ENCODE assay signal across 1 cellular context in the genomic region with DNA sequence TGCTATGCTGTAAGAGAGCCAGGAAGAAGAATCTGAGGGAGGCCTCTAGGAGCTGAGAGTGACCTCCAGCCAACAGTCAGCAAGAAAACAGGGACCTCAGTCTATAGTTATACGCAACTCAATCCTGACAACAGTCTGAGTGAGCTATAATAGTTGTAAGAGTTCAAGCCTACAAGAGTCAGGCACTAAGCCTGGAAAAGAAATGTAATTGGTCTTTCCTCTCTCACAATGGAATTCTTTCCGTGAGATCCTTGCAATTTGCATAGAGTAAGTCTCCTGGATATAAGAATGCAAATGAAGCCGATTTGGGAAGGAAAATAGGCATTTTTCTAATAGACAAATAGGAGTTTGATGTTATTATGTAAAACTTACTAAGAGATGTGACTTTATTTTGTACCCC.
TF ChIP-seq lines count a peak whose summit lies in the region.

No MANE protein-coding gene starts in this region.

TF ChIP-seq in WTC11, 78 proteins besides CTCF, POLR2A, EP300 and RAD21 (continued from another document):
- TF ChIP-seq ZMAT4 (CRISPR knock-in tag; IDR thresholded peaks at IDR 0.05): no peak
- TF ChIP-seq, protein P1, sequence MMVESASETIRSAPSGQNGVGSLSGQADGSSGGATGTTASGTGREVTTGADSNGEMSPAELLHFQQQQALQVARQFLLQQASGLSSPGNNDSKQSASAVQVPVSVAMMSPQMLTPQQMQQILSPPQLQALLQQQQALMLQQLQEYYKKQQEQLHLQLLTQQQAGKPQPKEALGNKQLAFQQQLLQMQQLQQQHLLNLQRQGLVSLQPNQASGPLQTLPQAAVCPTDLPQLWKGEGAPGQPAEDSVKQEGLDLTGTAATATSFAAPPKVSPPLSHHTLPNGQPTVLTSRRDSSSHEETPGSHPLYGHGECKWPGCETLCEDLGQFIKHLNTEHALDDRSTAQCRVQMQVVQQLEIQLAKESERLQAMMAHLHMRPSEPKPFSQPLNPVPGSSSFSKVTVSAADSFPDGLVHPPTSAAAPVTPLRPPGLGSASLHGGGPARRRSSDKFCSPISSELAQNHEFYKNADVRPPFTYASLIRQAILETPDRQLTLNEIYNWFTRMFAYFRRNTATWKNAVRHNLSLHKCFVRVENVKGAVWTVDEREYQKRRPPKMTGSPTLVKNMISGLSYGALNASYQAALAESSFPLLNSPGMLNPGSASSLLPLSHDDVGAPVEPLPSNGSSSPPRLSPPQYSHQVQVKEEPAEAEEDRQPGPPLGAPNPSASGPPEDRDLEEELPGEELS (CRISPR knock-in tag; IDR thresholded peaks at IDR 0.05): no peak
- no peak for TF ChIP-seq ESRRA (CRISPR knock-in tag; IDR thresholded peaks at IDR 0.05; ENCODE audit: borderline replicate concordance)
- TF ChIP-seq MAX (CRISPR knock-in tag; IDR thresholded peaks at IDR 0.05): no peak
- no peak for TF ChIP-seq ZNF138 (CRISPR knock-in tag; conservative IDR thresholded peaks at IDR 0.05)
- TF ChIP-seq, protein P2, sequence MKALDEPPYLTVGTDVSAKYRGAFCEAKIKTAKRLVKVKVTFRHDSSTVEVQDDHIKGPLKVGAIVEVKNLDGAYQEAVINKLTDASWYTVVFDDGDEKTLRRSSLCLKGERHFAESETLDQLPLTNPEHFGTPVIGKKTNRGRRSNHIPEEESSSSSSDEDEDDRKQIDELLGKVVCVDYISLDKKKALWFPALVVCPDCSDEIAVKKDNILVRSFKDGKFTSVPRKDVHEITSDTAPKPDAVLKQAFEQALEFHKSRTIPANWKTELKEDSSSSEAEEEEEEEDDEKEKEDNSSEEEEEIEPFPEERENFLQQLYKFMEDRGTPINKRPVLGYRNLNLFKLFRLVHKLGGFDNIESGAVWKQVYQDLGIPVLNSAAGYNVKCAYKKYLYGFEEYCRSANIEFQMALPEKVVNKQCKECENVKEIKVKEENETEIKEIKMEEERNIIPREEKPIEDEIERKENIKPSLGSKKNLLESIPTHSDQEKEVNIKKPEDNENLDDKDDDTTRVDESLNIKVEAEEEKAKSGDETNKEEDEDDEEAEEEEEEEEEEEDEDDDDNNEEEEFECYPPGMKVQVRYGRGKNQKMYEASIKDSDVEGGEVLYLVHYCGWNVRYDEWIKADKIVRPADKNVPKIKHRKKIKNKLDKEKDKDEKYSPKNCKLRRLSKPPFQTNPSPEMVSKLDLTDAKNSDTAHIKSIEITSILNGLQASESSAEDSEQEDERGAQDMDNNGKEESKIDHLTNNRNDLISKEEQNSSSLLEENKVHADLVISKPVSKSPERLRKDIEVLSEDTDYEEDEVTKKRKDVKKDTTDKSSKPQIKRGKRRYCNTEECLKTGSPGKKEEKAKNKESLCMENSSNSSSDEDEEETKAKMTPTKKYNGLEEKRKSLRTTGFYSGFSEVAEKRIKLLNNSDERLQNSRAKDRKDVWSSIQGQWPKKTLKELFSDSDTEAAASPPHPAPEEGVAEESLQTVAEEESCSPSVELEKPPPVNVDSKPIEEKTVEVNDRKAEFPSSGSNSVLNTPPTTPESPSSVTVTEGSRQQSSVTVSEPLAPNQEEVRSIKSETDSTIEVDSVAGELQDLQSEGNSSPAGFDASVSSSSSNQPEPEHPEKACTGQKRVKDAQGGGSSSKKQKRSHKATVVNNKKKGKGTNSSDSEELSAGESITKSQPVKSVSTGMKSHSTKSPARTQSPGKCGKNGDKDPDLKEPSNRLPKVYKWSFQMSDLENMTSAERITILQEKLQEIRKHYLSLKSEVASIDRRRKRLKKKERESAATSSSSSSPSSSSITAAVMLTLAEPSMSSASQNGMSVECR (CRISPR knock-in tag; IDR thresholded peaks at IDR 0.05; ENCODE audit: borderline replicate concordance): no peak
- no peak for TF ChIP-seq ZNF416 (CRISPR knock-in tag; IDR thresholded peaks at IDR 0.05)
- TF ChIP-seq, protein P3, sequence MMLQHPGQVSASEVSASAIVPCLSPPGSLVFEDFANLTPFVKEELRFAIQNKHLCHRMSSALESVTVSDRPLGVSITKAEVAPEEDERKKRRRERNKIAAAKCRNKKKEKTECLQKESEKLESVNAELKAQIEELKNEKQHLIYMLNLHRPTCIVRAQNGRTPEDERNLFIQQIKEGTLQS (CRISPR knock-in tag; conservative IDR thresholded peaks at IDR 0.05): no peak
- TF ChIP-seq TCF7 (CRISPR knock-in tag; IDR thresholded peaks at IDR 0.05; ENCODE audit: low read depth): no peak
- no peak for TF ChIP-seq EMX1 (CRISPR knock-in tag; IDR thresholded peaks at IDR 0.05)
